Comparison of ENCODE assay signal across 2 cellular contexts in the genomic region with DNA sequence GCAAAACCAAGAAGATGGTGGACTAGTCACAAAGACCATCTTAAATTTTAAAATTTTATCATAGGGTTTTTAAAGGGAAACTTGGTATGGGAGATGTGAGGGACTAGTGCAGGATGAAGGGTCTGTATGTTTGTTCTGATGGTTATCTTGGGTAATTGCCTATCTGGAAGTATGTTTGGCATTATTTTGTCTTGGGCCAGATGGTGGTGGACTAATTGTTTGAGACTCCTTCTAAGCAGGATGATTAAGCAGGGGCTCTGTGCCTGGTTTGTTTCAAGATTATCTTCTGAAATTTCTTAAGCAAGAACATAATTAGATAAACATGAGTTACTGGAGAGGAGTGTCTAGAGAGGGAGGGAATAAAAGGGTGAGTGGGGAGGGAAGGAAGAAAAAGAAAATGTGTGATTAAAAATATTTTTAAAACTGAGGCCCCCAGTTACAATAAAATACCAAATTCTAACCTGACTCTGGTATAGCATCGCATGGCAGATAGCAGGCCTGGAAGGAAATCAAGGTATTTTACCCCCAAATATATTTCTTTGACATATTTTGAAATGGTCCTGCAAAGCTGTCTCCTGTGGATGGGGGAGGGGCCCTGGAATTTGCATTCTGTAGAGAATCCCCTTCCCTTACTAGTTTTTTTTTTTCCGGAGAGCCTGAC.
TF ChIP-seq lines count a peak whose summit lies in the region.

No MANE protein-coding gene starts in this region.

TF ChIP-seq in GM23338, 12 proteins besides CTCF, POLR2A, EP300 and RAD21 (continued from another document):
- TF ChIP-seq, protein P1, sequence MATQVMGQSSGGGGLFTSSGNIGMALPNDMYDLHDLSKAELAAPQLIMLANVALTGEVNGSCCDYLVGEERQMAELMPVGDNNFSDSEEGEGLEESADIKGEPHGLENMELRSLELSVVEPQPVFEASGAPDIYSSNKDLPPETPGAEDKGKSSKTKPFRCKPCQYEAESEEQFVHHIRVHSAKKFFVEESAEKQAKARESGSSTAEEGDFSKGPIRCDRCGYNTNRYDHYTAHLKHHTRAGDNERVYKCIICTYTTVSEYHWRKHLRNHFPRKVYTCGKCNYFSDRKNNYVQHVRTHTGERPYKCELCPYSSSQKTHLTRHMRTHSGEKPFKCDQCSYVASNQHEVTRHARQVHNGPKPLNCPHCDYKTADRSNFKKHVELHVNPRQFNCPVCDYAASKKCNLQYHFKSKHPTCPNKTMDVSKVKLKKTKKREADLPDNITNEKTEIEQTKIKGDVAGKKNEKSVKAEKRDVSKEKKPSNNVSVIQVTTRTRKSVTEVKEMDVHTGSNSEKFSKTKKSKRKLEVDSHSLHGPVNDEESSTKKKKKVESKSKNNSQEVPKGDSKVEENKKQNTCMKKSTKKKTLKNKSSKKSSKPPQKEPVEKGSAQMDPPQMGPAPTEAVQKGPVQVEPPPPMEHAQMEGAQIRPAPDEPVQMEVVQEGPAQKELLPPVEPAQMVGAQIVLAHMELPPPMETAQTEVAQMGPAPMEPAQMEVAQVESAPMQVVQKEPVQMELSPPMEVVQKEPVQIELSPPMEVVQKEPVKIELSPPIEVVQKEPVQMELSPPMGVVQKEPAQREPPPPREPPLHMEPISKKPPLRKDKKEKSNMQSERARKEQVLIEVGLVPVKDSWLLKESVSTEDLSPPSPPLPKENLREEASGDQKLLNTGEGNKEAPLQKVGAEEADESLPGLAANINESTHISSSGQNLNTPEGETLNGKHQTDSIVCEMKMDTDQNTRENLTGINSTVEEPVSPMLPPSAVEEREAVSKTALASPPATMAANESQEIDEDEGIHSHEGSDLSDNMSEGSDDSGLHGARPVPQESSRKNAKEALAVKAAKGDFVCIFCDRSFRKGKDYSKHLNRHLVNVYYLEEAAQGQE (IDR thresholded peaks at IDR 0.05; ENCODE audit: unreplicated experiment) = no peak
- TF ChIP-seq EZH2phosphoT487 (IDR thresholded peaks at IDR 0.05; ENCODE audit: unreplicated experiment) (no peak), POLR2AphosphoS5 (IDR thresholded peaks at IDR 0.05; ENCODE audit: low read depth) (no peak), NANOG (IDR thresholded peaks at IDR 0.05; ENCODE audit: borderline replicate concordance) (no peak), CREB1 (CRISPR knock-in tag; IDR thresholded peaks at IDR 0.05; ENCODE audit: low read depth) (no peak)
- TF ChIP-seq, protein P2, sequence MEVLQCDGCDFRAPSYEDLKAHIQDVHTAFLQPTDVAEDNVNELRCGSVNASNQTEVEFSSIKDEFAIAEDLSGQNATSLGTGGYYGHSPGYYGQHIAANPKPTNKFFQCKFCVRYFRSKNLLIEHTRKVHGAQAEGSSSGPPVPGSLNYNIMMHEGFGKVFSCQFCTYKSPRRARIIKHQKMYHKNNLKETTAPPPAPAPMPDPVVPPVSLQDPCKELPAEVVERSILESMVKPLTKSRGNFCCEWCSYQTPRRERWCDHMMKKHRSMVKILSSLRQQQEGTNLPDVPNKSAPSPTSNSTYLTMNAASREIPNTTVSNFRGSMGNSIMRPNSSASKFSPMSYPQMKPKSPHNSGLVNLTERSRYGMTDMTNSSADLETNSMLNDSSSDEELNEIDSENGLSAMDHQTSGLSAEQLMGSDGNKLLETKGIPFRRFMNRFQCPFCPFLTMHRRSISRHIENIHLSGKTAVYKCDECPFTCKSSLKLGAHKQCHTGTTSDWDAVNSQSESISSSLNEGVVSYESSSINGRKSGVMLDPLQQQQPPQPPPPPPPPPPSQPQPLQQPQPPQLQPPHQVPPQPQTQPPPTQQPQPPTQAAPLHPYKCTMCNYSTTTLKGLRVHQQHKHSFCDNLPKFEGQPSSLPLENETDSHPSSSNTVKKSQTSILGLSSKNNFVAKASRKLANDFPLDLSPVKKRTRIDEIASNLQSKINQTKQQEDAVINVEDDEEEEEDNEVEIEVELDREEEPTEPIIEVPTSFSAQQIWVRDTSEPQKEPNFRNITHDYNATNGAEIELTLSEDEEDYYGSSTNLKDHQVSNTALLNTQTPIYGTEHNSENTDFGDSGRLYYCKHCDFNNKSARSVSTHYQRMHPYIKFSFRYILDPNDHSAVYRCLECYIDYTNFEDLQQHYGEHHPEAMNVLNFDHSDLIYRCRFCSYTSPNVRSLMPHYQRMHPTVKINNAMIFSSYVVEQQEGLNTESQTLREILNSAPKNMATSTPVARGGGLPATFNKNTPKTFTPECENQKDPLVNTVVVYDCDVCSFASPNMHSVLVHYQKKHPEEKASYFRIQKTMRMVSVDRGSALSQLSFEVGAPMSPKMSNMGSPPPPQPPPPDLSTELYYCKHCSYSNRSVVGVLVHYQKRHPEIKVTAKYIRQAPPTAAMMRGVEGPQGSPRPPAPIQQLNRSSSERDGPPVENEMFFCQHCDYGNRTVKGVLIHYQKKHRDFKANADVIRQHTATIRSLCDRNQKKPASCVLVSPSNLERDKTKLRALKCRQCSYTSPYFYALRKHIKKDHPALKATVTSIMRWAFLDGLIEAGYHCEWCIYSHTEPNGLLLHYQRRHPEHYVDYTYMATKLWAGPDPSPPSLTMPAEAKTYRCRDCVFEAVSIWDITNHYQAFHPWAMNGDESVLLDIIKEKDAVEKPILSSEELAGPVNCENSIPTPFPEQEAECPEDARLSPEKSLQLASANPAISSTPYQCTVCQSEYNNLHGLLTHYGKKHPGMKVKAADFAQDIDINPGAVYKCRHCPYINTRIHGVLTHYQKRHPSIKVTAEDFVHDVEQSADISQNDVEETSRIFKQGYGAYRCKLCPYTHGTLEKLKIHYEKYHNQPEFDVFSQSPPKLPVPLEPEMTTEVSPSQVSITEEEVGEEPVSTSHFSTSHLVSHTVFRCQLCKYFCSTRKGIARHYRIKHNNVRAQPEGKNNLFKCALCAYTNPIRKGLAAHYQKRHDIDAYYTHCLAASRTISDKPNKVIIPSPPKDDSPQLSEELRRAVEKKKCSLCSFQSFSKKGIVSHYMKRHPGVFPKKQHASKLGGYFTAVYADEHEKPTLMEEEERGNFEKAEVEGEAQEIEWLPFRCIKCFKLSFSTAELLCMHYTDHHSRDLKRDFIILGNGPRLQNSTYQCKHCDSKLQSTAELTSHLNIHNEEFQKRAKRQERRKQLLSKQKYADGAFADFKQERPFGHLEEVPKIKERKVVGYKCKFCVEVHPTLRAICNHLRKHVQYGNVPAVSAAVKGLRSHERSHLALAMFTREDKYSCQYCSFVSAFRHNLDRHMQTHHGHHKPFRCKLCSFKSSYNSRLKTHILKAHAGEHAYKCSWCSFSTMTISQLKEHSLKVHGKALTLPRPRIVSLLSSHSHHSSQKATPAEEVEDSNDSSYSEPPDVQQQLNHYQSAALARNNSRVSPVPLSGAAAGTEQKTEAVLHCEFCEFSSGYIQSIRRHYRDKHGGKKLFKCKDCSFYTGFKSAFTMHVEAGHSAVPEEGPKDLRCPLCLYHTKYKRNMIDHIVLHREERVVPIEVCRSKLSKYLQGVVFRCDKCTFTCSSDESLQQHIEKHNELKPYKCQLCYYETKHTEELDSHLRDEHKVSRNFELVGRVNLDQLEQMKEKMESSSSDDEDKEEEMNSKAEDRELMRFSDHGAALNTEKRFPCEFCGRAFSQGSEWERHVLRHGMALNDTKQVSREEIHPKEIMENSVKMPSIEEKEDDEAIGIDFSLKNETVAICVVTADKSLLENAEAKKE (CRISPR knock-in tag; IDR thresholded peaks at IDR 0.05) = no peak
- TF ChIP-seq, protein P3, sequence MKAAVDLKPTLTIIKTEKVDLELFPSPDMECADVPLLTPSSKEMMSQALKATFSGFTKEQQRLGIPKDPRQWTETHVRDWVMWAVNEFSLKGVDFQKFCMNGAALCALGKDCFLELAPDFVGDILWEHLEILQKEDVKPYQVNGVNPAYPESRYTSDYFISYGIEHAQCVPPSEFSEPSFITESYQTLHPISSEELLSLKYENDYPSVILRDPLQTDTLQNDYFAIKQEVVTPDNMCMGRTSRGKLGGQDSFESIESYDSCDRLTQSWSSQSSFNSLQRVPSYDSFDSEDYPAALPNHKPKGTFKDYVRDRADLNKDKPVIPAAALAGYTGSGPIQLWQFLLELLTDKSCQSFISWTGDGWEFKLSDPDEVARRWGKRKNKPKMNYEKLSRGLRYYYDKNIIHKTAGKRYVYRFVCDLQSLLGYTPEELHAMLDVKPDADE (IDR thresholded peaks at IDR 0.05) = no peak

TF ChIP-seq in SK-N-SH, 30 proteins besides CTCF, POLR2A, EP300 and RAD21:
- TF ChIP-seq, protein P4, sequence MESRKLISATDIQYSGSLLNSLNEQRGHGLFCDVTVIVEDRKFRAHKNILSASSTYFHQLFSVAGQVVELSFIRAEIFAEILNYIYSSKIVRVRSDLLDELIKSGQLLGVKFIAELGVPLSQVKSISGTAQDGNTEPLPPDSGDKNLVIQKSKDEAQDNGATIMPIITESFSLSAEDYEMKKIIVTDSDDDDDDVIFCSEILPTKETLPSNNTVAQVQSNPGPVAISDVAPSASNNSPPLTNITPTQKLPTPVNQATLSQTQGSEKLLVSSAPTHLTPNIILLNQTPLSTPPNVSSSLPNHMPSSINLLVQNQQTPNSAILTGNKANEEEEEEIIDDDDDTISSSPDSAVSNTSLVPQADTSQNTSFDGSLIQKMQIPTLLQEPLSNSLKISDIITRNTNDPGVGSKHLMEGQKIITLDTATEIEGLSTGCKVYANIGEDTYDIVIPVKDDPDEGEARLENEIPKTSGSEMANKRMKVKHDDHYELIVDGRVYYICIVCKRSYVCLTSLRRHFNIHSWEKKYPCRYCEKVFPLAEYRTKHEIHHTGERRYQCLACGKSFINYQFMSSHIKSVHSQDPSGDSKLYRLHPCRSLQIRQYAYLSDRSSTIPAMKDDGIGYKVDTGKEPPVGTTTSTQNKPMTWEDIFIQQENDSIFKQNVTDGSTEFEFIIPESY (IDR thresholded peaks at IDR 0.05; ENCODE audit: borderline replicate concordance, low read depth) = no peak
- 0 out of 2 replicates have a peak, but pooled peaks have one; percentile 42 for TF ChIP-seq MEF2A (IDR thresholded peaks at IDR 0.05; ENCODE audit: borderline replicate concordance, low read depth)
- TF ChIP-seq GATA2 (CRISPR knock-in tag; IDR thresholded peaks at IDR 0.05) = peak; percentile 63
- 0 out of 2 replicates have a peak, but pooled peaks have one; percentile 22 for TF ChIP-seq FOSL2 (IDR thresholded peaks at IDR 0.05; ENCODE audit: borderline replicate concordance, low read depth)
- TF ChIP-seq TCF12 (IDR thresholded peaks at IDR 0.05) = peak; percentile 95
- TF ChIP-seq POLR2AphosphoS5 (IDR thresholded peaks at IDR 0.05; ENCODE audit: low read depth, low read length) = peak; percentile 86; the same call in 1 of the 2 replicates
- peak; percentile 48; the same call in 1 of the 2 replicates for TF ChIP-seq FOXM1 (IDR thresholded peaks at IDR 0.05; ENCODE audit: low read depth)
- TF ChIP-seq TEAD4 (IDR thresholded peaks at IDR 0.05; ENCODE audit: borderline replicate concordance, insufficient read depth) = peak; percentile 51; the same call in 1 of the 2 replicates
- no peak for TF ChIP-seq YY1 (IDR thresholded peaks at IDR 0.05; ENCODE audit: low read depth)
- TF ChIP-seq NFIC (IDR thresholded peaks at IDR 0.05; ENCODE audit: borderline replicate concordance) = peak; percentile 71
- TF ChIP-seq, protein P5, sequence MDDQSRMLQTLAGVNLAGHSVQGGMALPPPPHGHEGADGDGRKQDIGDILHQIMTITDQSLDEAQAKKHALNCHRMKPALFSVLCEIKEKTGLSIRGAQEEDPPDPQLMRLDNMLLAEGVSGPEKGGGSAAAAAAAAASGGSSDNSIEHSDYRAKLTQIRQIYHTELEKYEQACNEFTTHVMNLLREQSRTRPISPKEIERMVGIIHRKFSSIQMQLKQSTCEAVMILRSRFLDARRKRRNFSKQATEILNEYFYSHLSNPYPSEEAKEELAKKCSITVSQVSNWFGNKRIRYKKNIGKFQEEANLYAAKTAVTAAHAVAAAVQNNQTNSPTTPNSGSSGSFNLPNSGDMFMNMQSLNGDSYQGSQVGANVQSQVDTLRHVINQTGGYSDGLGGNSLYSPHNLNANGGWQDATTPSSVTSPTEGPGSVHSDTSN (IDR thresholded peaks at IDR 0.05) = peak; percentile 79
- peak; percentile 19; the same call in 1 of the 2 replicates for TF ChIP-seq RCOR1 (IDR thresholded peaks at IDR 0.05; ENCODE audit: low read length)
- TF ChIP-seq TAF1 (IDR thresholded peaks at IDR 0.05; ENCODE audit: borderline replicate concordance, low read depth, low read length) = no peak
- TF ChIP-seq CHD2 (IDR thresholded peaks at IDR 0.05; ENCODE audit: low read length, partially characterized antibody) = no peak
- no peak for TF ChIP-seq NRF1 (IDR thresholded peaks at IDR 0.05; ENCODE audit: low read depth, low read length)
- peak; percentile 53 for TF ChIP-seq JUND (IDR thresholded peaks at IDR 0.05)
